1 cellular context compared by ENCODE assay signal in genomic region chr17:4584835-4585187, GRCh38.
TF ChIP-seq lines count a peak whose summit lies in the region.

No MANE protein-coding gene starts in this region.

TF ChIP-seq in H1, 55 proteins besides CTCF, POLR2A, EP300 and RAD21:
- TF ChIP-seq BRCA1 (IDR thresholded peaks at IDR 0.05; ENCODE audit: low read depth, low read length) (no peak), MAFK (IDR thresholded peaks at IDR 0.05; ENCODE audit: low read depth, low read length) (no peak), KDM4A (IDR thresholded peaks at IDR 0.05; ENCODE audit: low read depth, low read length, severe bottlenecking) (peak; percentile 24), TAF7 (optimal IDR thresholded peaks at IDR 0.05; ENCODE audit: borderline replicate concordance, low read depth, low read length) (no peak), TEAD4 (IDR thresholded peaks at IDR 0.05; ENCODE audit: low read depth, low read length) (no peak), EZH2 (IDR thresholded peaks at IDR 0.05; ENCODE audit: low read depth, low read length, severe bottlenecking) (peak; percentile 56), BACH1 (IDR thresholded peaks at IDR 0.05; ENCODE audit: low read length) (no peak), POU5F1 (IDR thresholded peaks at IDR 0.05; ENCODE audit: low read depth, low read length) (no peak), SIRT6 (IDR thresholded peaks at IDR 0.05; ENCODE audit: low read length) (no peak), ATF2 (IDR thresholded peaks at IDR 0.05; ENCODE audit: low read length) (no peak), SRF (IDR thresholded peaks at IDR 0.05; ENCODE audit: low read depth, low read length) (no peak), SP1 (IDR thresholded peaks at IDR 0.05; ENCODE audit: low read depth, low read length) (no peak), RBBP5 (IDR thresholded peaks at IDR 0.05; ENCODE audit: borderline replicate concordance, low read depth, low read length) (no peak)
- TF ChIP-seq, protein P1, sequence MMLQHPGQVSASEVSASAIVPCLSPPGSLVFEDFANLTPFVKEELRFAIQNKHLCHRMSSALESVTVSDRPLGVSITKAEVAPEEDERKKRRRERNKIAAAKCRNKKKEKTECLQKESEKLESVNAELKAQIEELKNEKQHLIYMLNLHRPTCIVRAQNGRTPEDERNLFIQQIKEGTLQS (IDR thresholded peaks at IDR 0.05; ENCODE audit: insufficient read depth, low read depth, low read length): no peak
TF ChIP-seq in H1: peak in this region for 2.
